In genomic region chr9:83707518-83707767, GRCh38 we compare ENCODE assay signal across 8 cellular contexts. TPM values are rescaled to one million over a fixed set of nuclear protein-coding genes. Genes with fewer than 3 reads are reported as not detected.
DNase-seq lines count a peak whose midpoint lies in the region; ATAC-seq and TF ChIP-seq lines count a peak whose summit lies in the region.

No MANE protein-coding gene starts in this region.

- peak; percentile 48 for ATAC-seq in HG02588 (IDR thresholded peaks at IDR 0.05; ENCODE audit: unreplicated experiment)
- no peak for ATAC-seq in activated naive CD8-positive, alpha-beta T cell treated with anti-CD3 and anti-CD28 coated beads, Interleukin-2, amount 10 ng/mL, durations not matched to agents 7 days and 5 days (ENCODE audit: low read depth)

- TF ChIP-seq CTCF in NB4 (IDR thresholded peaks at IDR 0.05; ENCODE audit: low read depth, low read length), result no peak

- no peaks in the 10 kb centered on the region for H3K36me3 ChIP-seq in iPS DF 6.9 (ENCODE audit: control insufficient read depth, insufficient read depth, low read length)

- H3K27ac ChIP-seq in iPS DF 6.9 (ENCODE audit: low read length), result no peak overlapping the region

- POLR2A ChIA-PET in activated naive CD8-positive, alpha-beta T cell treated with anti-CD3 and anti-CD28 coated beads, Interleukin-2, amount 10 ng/mL, durations not matched to agents 7 days and 5 days (lab: Charles Lee), result interaction anchor here (1.0 to 3.2 kb wide), 13 partner anchors 8 to 589 kb away, joined by 3 to 45 read pairs (median 5); partner anchors contain the start of genes GKAP1, HNRNPK, IDNK and KIF27

- no peaks in the 10 kb centered on the region for H3K27me3 ChIP-seq in iPS DF 6.9 (ENCODE audit: control insufficient read depth, insufficient read depth, low read length)

- H3K4me1 Mint-ChIP-seq in activated naive CD8-positive, alpha-beta T cell treated with anti-CD3 and anti-CD28 coated beads, Interleukin-2, amount 10 ng/mL, durations not matched to agents 7 days and 5 days, result peaks cover 32% of the 10 kb centered on the region

- WGBS in iPS DF 6.9 (ENCODE audit: insufficient coverage, insufficient read length), result no CpG with 5 or more reads among the region's 26 CpGs

- H3K9me3 ChIP-seq in iPS DF 6.9 (ENCODE audit: control insufficient read depth, insufficient read depth, low read length), result no peaks in the 10 kb centered on the region

- no peaks in the 10 kb centered on the region for H3K9me3 Mint-ChIP-seq in activated naive CD8-positive, alpha-beta T cell treated with anti-CD3 and anti-CD28 coated beads, Interleukin-2, amount 10 ng/mL, durations not matched to agents 7 days and 5 days

- H3K27ac Mint-ChIP-seq in activated naive CD8-positive, alpha-beta T cell treated with anti-CD3 and anti-CD28 coated beads, Interleukin-2, amount 10 ng/mL, durations not matched to agents 7 days and 5 days, result peak overlapping the region; percentile 100

- H3K27me3 Mint-ChIP-seq in activated naive CD8-positive, alpha-beta T cell treated with anti-CD3 and anti-CD28 coated beads, Interleukin-2, amount 10 ng/mL, durations not matched to agents 7 days and 5 days, result no peaks in the 10 kb centered on the region

- DNase-seq in NCI-H2196 treated with DMSO at 0.1 percent for 48 hours (lab: John Stamatoyannopoulos, UW; ENCODE audit: unreplicated experiment), result peak; percentile 58
- no peak for DNase-seq in NCI-H2196 (lab: John Stamatoyannopoulos, UW; ENCODE audit: unreplicated experiment)
- DNase-seq in NB4 (ENCODE audit: low read depth), result no peak
- DNase-seq in activated naive CD8-positive, alpha-beta T cell treated with anti-CD3 and anti-CD28 coated beads, Interleukin-2, amount 10 ng/mL, durations not matched to agents 7 days and 5 days, result no peak
- DNase-seq in iPS DF 6.9 (ENCODE audit: low read depth, low spot score), result no peak
- peak in 2 of 3 donors; percentile 53 to 68 for DNase-seq in stimulated activated CD4-positive, alpha-beta T cell treated with anti-CD3 and anti-CD28 coated beads, Interleukin-12 subunit alpha, Interleukin-12 subunit beta, amount 100 ng/mL, for 48 hours (ENCODE audit: low read depth in 2 of 3, low spot score in 1 of 3)
- no peak for DNase-seq in activated effector memory CD4-positive, alpha-beta T cell treated with anti-CD3 and anti-CD28 coated beads, Interleukin-2, amount 50 U/mL, for 16 hours

- peaks cover 15% of the 10 kb centered on the region for H3K36me3 Mint-ChIP-seq in activated naive CD8-positive, alpha-beta T cell treated with anti-CD3 and anti-CD28 coated beads, Interleukin-2, amount 10 ng/mL, durations not matched to agents 7 days and 5 days

- peak overlapping the region; percentile 97 for H3K4me3 ChIP-seq in NB4 (ENCODE audit: low read depth, low read length)
- H3K4me3 ChIP-seq in iPS DF 6.9 (ENCODE audit: low read length), result peak overlapping the region; percentile 69

- no peak for TF ChIP-seq POLR2A in NB4 (IDR thresholded peaks at IDR 0.05; ENCODE audit: extremely low read depth, insufficient read length)

- H3K4me3 Mint-ChIP-seq in activated naive CD8-positive, alpha-beta T cell treated with anti-CD3 and anti-CD28 coated beads, Interleukin-2, amount 10 ng/mL, durations not matched to agents 7 days and 5 days, result peak overlapping the region; percentile 90

- H3K4me1 ChIP-seq in iPS DF 6.9 (ENCODE audit: control insufficient read depth, insufficient read depth, low read length), result no peaks in the 10 kb centered on the region

RNA-seq across cellular contexts. Expression of gene UBQLN1, which starts 0.3 kb away (rescaled TPM):
- 100 to 1,000 TPM in 1 of 2 experiments, 10 to 100 TPM in 1; 87.9 to 108 TPM for total RNA-seq in activated naive CD8-positive, alpha-beta T cell treated with anti-CD3 and anti-CD28 coated beads, Interleukin-2, amount 10 ng/mL, durations not matched to agents 7 days and 5 days

Comparison
In these comparisons a context has a peak if more than half of its experiments do, and no peak if none do; other contexts are left out.
1. DNase-seq: peak in NCI-H2196 treated with DMSO at 0.1 percent for 48 hours (single experiment) and stimulated activated CD4-positive, alpha-beta T cell treated with anti-CD3 and anti-CD28 coated beads, Interleukin-12 subunit alpha, Interleukin-12 subunit beta, amount 100 ng/mL, for 48 hours (2 of 3); none in NCI-H2196 (single experiment), NB4 (single experiment), activated naive CD8-positive, alpha-beta T cell treated with anti-CD3 and anti-CD28 coated beads, Interleukin-2, amount 10 ng/mL, durations not matched to agents 7 days and 5 days (single experiment), iPS DF 6.9 (single experiment) and activated effector memory CD4-positive, alpha-beta T cell treated with anti-CD3 and anti-CD28 coated beads, Interleukin-2, amount 50 U/mL, for 16 hours (single experiment).